1 cellular context compared by ENCODE assay signal in the genomic region with DNA sequence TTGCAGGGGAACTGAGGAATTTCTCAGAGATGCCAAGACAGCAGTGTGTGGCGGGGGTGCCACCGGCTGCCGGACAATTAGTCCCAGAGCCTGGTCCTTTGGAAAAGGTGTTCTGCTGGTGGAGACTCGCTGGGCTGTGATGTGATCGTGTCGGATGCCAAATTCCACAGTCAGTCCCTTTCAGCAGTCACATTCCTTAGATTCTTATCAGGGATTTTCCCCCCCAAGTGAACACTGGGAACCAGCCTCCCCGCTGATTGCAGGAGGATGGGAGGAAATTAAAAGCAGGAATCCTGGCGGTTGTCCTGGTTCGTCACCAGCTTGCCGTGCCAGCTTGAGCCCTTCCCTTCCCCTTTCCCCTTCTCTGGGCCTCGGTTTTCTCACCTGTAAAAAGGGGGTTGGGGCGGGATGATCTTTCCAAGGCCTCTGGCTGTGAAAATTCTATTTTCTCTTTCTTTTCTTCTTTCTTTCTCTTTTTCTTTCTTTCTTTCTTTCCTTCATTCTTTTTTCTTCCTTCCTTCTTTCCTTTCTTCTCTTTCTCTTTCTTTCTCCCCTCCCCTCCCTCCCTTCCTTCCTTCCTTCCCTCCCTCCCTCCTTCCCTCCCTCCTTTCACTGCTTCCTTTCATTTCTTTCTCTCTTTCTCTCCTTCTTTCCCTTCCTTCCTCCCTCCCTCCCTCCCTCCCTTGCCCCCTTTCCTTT.
TF ChIP-seq lines count a peak whose summit lies in the region.

No MANE protein-coding gene starts in this region.

TF ChIP-seq in HEK293, 187 proteins besides CTCF, POLR2A, EP300 and RAD21 (continued from another document):
- TF ChIP-seq, protein P1, sequence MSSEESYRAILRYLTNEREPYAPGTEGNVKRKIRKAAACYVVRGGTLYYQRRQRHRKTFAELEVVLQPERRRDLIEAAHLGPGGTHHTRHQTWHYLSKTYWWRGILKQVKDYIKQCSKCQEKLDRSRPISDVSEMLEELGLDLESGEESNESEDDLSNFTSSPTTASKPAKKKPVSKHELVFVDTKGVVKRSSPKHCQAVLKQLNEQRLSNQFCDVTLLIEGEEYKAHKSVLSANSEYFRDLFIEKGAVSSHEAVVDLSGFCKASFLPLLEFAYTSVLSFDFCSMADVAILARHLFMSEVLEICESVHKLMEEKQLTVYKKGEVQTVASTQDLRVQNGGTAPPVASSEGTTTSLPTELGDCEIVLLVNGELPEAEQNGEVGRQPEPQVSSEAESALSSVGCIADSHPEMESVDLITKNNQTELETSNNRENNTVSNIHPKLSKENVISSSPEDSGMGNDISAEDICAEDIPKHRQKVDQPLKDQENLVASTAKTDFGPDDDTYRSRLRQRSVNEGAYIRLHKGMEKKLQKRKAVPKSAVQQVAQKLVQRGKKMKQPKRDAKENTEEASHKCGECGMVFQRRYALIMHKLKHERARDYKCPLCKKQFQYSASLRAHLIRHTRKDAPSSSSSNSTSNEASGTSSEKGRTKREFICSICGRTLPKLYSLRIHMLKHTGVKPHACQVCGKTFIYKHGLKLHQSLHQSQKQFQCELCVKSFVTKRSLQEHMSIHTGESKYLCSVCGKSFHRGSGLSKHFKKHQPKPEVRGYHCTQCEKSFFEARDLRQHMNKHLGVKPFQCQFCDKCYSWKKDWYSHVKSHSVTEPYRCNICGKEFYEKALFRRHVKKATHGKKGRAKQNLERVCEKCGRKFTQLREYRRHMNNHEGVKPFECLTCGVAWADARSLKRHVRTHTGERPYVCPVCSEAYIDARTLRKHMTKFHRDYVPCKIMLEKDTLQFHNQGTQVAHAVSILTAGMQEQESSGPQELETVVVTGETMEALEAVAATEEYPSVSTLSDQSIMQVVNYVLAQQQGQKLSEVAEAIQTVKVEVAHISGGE (tag by site-specific recombination; conservative IDR thresholded peaks at IDR 0.05; ENCODE audit: low read depth), result 0 out of 2 replicates have a peak, but pooled peaks have one; percentile 16
- TF ChIP-seq ZNF146 (tag by site-specific recombination; IDR thresholded peaks at IDR 0.05), result no peak
- TF ChIP-seq ZNF362 (tag by site-specific recombination; IDR thresholded peaks at IDR 0.05), result no peak
- 0 out of 2 replicates have a peak, but pooled peaks have one; percentile 16 for TF ChIP-seq OSR2 (tag by site-specific recombination; IDR thresholded peaks at IDR 0.05)
- peak; percentile 15; the same call in 1 of the 2 replicates for TF ChIP-seq SP7 (tag by site-specific recombination; IDR thresholded peaks at IDR 0.05)
- peak; percentile 81 for TF ChIP-seq ZIC2 (tag by site-specific recombination; IDR thresholded peaks at IDR 0.05)
- peak; percentile 39; the same call in 1 of the 2 replicates for TF ChIP-seq GLIS2 (tag by site-specific recombination; IDR thresholded peaks at IDR 0.05)
- TF ChIP-seq, protein P2, sequence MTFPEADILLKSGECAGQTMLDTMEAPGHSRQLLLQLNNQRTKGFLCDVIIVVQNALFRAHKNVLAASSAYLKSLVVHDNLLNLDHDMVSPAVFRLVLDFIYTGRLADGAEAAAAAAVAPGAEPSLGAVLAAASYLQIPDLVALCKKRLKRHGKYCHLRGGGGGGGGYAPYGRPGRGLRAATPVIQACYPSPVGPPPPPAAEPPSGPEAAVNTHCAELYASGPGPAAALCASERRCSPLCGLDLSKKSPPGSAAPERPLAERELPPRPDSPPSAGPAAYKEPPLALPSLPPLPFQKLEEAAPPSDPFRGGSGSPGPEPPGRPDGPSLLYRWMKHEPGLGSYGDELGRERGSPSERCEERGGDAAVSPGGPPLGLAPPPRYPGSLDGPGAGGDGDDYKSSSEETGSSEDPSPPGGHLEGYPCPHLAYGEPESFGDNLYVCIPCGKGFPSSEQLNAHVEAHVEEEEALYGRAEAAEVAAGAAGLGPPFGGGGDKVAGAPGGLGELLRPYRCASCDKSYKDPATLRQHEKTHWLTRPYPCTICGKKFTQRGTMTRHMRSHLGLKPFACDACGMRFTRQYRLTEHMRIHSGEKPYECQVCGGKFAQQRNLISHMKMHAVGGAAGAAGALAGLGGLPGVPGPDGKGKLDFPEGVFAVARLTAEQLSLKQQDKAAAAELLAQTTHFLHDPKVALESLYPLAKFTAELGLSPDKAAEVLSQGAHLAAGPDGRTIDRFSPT (tag by site-specific recombination; IDR thresholded peaks at IDR 0.05), result peak; percentile 47; the same call in 1 of the 2 replicates
- TF ChIP-seq ATF2 (tag by site-specific recombination; IDR thresholded peaks at IDR 0.05; ENCODE audit: low read depth), result no peak
- peak; percentile 42; the same call in 1 of the 2 replicates for TF ChIP-seq BCL11A (tag by site-specific recombination; IDR thresholded peaks at IDR 0.05; ENCODE audit: low read depth)
- TF ChIP-seq IKZF3 (tag by site-specific recombination; IDR thresholded peaks at IDR 0.05), result peak; percentile 70
- TF ChIP-seq ZNF335 (tag by site-specific recombination; conservative IDR thresholded peaks at IDR 0.05), result peak; percentile 46
TF ChIP-seq in HEK293: peak in this region for 18.
